ENCODE assay signal across 13 cellular contexts in the genomic region with DNA sequence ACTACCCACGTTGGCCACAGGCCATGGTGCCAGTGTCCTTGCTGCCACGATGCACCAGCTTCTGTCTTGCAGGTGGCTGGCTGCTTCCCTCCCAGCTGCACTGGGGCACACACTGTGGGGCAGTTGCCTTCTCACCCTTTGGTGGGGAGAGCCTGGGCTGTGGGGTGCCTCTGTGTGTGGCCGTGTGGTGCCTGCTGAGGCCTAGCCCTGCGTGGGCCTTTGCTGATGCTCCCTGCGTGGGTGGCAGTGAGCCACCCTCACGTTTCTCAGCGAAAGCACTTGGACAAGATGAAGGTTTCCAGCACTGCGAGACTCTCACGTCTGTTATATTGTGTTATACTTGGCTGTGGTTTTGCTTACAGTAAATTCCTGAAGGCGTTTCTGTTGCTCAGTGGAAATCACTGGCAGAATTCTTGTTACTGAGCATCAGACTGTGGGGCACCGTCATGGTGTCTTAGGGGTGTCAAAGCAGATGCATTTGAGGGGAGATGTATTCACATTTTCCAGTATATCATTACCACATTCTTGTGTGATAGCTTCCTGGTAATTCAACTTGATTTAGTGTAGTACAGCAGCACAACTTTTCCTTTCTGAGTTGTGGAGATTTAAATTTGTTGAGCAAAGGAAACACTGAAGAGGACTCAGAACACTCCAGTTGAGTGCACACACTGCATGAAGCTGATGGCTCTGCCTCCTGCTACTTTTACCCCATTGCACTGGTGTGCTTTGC.
DNase-seq lines count a peak whose midpoint lies in the region; ATAC-seq and TF ChIP-seq lines count a peak whose summit lies in the region.
"Had no signal": no experiment of that assay in that cellular context is flagged by ENCODE, and none has a peak within 500 bp of the region (broad histone marks: within the 10 kb centered on the region; RNA-seq: fewer than 3 reads in every experiment).

No MANE protein-coding gene starts in this region.

- H3K4me3 ChIP-seq in choroid plexus epithelial cell (ENCODE audit: low read depth, low read length), result no peak overlapping the region
- H3K4me3 ChIP-seq in ascending aorta, result no peak overlapping the region
- H3K4me3 ChIP-seq: gastroesophageal sphincter had no signal

- no peak overlapping the region for H3K4me3 Mint-ChIP-seq in natural killer cell

- no peaks in the 10 kb centered on the region for H3K27me3 ChIP-seq in ascending aorta

- H3K27ac ChIP-seq in ascending aorta, result no peak overlapping the region
- H3K27ac ChIP-seq: gastroesophageal sphincter had no signal

- no peak overlapping the region for H3K27ac Mint-ChIP-seq in natural killer cell

- H3K9me3 ChIP-seq in ascending aorta, result peaks cover 0 to 3% of the 10 kb centered on the region in 2 donors
- H3K9me3 ChIP-seq: gastroesophageal sphincter had no signal

- ATAC-seq in omental fat pad (ENCODE audit: low FRiP score) (no peak), natural killer cell (no peak)
- ATAC-seq: gastroesophageal sphincter had no signal

- no peaks in the 10 kb centered on the region for H3K36me3 Mint-ChIP-seq in natural killer cell

- H3K27me3 Mint-ChIP-seq in natural killer cell (ENCODE audit: low read depth in 2 of 2), result peaks cover 2 to 10% of the 10 kb centered on the region in 2 donors

- DNase-seq in GM20000 (ENCODE audit: low spot score), result peak; percentile 11
- peak; percentile 13 for DNase-seq in activated CD8-positive, alpha-beta memory T cell treated with anti-CD3 and anti-CD28 coated beads, Interleukin-2, amount 50 U/mL, for 1 hour (ENCODE audit: extremely low read depth)
- peak; percentile 63 for DNase-seq in choroid plexus epithelial cell (ENCODE audit: low read depth)
- peak; percentile 49 for DNase-seq in stimulated activated CD4-positive, alpha-beta T cell treated with anti-CD3 and anti-CD28 coated beads, Interleukin-4, amount 100 ng/mL, for 1 hour
- DNase-seq in ascending aorta (ENCODE audit: low spot score in 2 of 2), result no peak
- DNase-seq in omental fat pad (ENCODE audit: low spot score), result no peak
- no peak for DNase-seq in natural killer cell
- DNase-seq in HPDE6-E6E7 (ENCODE audit: extremely low spot score), result no peak
- DNase-seq: caudate nucleus, NCI-H1048, right cardiac atrium, T1000 had no signal

- intact Hi-C loops in ascending aorta (cut with DNase I), result no loop called here
- intact Hi-C loops in natural killer cell (cut with micrococcal nuclease), result no loop called here

- H3K9me3 Mint-ChIP-seq in natural killer cell, result no peaks in the 10 kb centered on the region

- no peaks in the 10 kb centered on the region for H3K4me1 Mint-ChIP-seq in natural killer cell

- TF ChIP-seq CTCF in GM20000 (IDR thresholded peaks at IDR 0.05; ENCODE audit: extremely low read depth, missing control alignments) (no peak), choroid plexus epithelial cell (conservative IDR thresholded peaks at IDR 0.05; ENCODE audit: low read depth, low read length) (no peak), ascending aorta (IDR thresholded peaks at IDR 0.05) (no peak), omental fat pad (IDR thresholded peaks at IDR 0.05) (no peak), natural killer cell (IDR thresholded peaks at IDR 0.05) (no peak)

- H3K4me1 ChIP-seq in ascending aorta, result no peaks in the 10 kb centered on the region
- H3K4me1 ChIP-seq: gastroesophageal sphincter had no signal

- H3K36me3 ChIP-seq in ascending aorta, result no peaks in the 10 kb centered on the region
- H3K36me3 ChIP-seq: gastroesophageal sphincter had no signal

Comparison
In these comparisons a context has a peak if more than half of its experiments do, and no peak if none do; other contexts are left out.
1. DNase-seq: peak in GM20000 (single experiment), activated CD8-positive, alpha-beta memory T cell treated with anti-CD3 and anti-CD28 coated beads, Interleukin-2, amount 50 U/mL, for 1 hour (single experiment), choroid plexus epithelial cell (single experiment) and stimulated activated CD4-positive, alpha-beta T cell treated with anti-CD3 and anti-CD28 coated beads, Interleukin-4, amount 100 ng/mL, for 1 hour (single experiment); none in ascending aorta (0 of 2), omental fat pad (single experiment), natural killer cell (single experiment) and HPDE6-E6E7 (single experiment).